8 cellular contexts compared by ENCODE assay signal in genomic region chr1:24488159-24488558, GRCh38. TPM values are rescaled to one million over a fixed set of nuclear protein-coding genes. Genes with fewer than 3 reads are reported as not detected.
DNase-seq lines count a peak whose midpoint lies in the region; ATAC-seq and TF ChIP-seq lines count a peak whose summit lies in the region.
"Not testable (repeated sequence)": the region's sequence is repeated elsewhere in the genome, so short reads cannot be mapped to it uniquely, and the experiment has no call there.

No MANE protein-coding gene starts in this region.

- H3K27me3 Mint-ChIP-seq in CD4-positive, CD25-positive, alpha-beta regulatory T cell; T-helper 1 cell treated with Interleukin-12 subunit alpha and Interleukin-12 subunit beta and Interleukin-4 antibody, amounts not matched to agents 30 μg/mL and 1 μg/mL, for 36 hours (ENCODE audit: low read depth); activated T-cell treated with anti-CD3 and anti-CD28 coated beads, Interleukin-2, amount 50 U/mL, for 4 hours (ENCODE audit: low read depth); activated naive CD8-positive, alpha-beta T cell: not testable (repeated sequence)

- peaks cover 20 to 72% (median 45%) of the 10 kb centered on the region in 4 donors for H3K4me1 Mint-ChIP-seq in CD4-positive, CD25-positive, alpha-beta regulatory T cell
- H3K4me1 Mint-ChIP-seq in T-helper 1 cell treated with Interleukin-12 subunit alpha and Interleukin-12 subunit beta and Interleukin-4 antibody, amounts not matched to agents 30 μg/mL and 1 μg/mL, for 36 hours (ENCODE audit: low read depth) = peaks cover 49% of the 10 kb centered on the region
- peaks cover 61% of the 10 kb centered on the region for H3K4me1 Mint-ChIP-seq in activated T-cell treated with anti-CD3 and anti-CD28 coated beads, Interleukin-2, amount 50 U/mL, for 4 hours (ENCODE audit: low read depth)
- H3K4me1 Mint-ChIP-seq in activated naive CD8-positive, alpha-beta T cell (ENCODE audit: low read depth) = peaks cover 70% of the 10 kb centered on the region

- not testable (repeated sequence) for TF ChIP-seq CTCF in foreskin keratinocyte (conservative IDR thresholded peaks at IDR 0.05)

- ATAC-seq in CD4-positive, CD25-positive, alpha-beta regulatory T cell (ENCODE audit: low read depth in 2 of 2) = peak in 1 of 2 donors; percentile 18
- peak; percentile 90 to 91 for ATAC-seq in activated T-cell treated with anti-CD3 and anti-CD28 coated beads, Interleukin-2, amount 50 U/mL, for 4 hours
- ATAC-seq in foreskin keratinocyte = peak; percentile 32

- not testable (repeated sequence) for H3K9me3 ChIP-seq in CD4-positive, CD25-positive, alpha-beta regulatory T cell (ENCODE audit: control insufficient read depth in 2 of 2, low read length in 2 of 2)

- H3K27me3 ChIP-seq in CD4-positive, CD25-positive, alpha-beta regulatory T cell (ENCODE audit: control insufficient read depth, insufficient read depth, low read length); foreskin keratinocyte: not testable (repeated sequence)

- H3K4me1 ChIP-seq in CD4-positive, CD25-positive, alpha-beta regulatory T cell (ENCODE audit: control insufficient read depth, insufficient read depth, low read length, poor library complexity, severe bottlenecking) = peaks cover 51% of the 10 kb centered on the region
- not testable (repeated sequence) for H3K4me1 ChIP-seq in foreskin keratinocyte

- H3K9me3 Mint-ChIP-seq in CD4-positive, CD25-positive, alpha-beta regulatory T cell; T-helper 1 cell treated with Interleukin-12 subunit alpha and Interleukin-12 subunit beta and Interleukin-4 antibody, amounts not matched to agents 30 μg/mL and 1 μg/mL, for 36 hours; activated T-cell treated with anti-CD3 and anti-CD28 coated beads, Interleukin-2, amount 50 U/mL, for 4 hours; activated naive CD8-positive, alpha-beta T cell (ENCODE audit: low read depth): not testable (repeated sequence)

- H3K4me3 Mint-ChIP-seq in CD4-positive, CD25-positive, alpha-beta regulatory T cell = peak overlapping the region in 2 of 4 donors; percentile 8 to 67
- H3K4me3 Mint-ChIP-seq in T-helper 1 cell treated with Interleukin-12 subunit alpha and Interleukin-12 subunit beta and Interleukin-4 antibody, amounts not matched to agents 30 μg/mL and 1 μg/mL, for 36 hours = not testable (repeated sequence)
- peak overlapping the region; percentile 42 for H3K4me3 Mint-ChIP-seq in activated T-cell treated with anti-CD3 and anti-CD28 coated beads, Interleukin-2, amount 50 U/mL, for 4 hours
- peak overlapping the region; percentile 83 for H3K4me3 Mint-ChIP-seq in activated naive CD8-positive, alpha-beta T cell

- H3K36me3 ChIP-seq in CD4-positive, CD25-positive, alpha-beta regulatory T cell (ENCODE audit: control insufficient read depth, insufficient read depth, low read length) = not testable (repeated sequence)

- H3K27ac Mint-ChIP-seq in CD4-positive, CD25-positive, alpha-beta regulatory T cell = peak overlapping the region; percentile 23 to 96 (median 90)
- peak overlapping the region; percentile 77 for H3K27ac Mint-ChIP-seq in T-helper 1 cell treated with Interleukin-12 subunit alpha and Interleukin-12 subunit beta and Interleukin-4 antibody, amounts not matched to agents 30 μg/mL and 1 μg/mL, for 36 hours
- peak overlapping the region; percentile 98 for H3K27ac Mint-ChIP-seq in activated naive CD8-positive, alpha-beta T cell

- H3K36me3 Mint-ChIP-seq in CD4-positive, CD25-positive, alpha-beta regulatory T cell = peaks cover 18% of the 10 kb centered on the region
- H3K36me3 Mint-ChIP-seq in T-helper 1 cell treated with Interleukin-12 subunit alpha and Interleukin-12 subunit beta and Interleukin-4 antibody, amounts not matched to agents 30 μg/mL and 1 μg/mL, for 36 hours (ENCODE audit: low read depth); activated T-cell treated with anti-CD3 and anti-CD28 coated beads, Interleukin-2, amount 50 U/mL, for 4 hours (ENCODE audit: insufficient read depth); activated naive CD8-positive, alpha-beta T cell: not testable (repeated sequence)

- DNase-seq in CD4-positive, CD25-positive, alpha-beta regulatory T cell = peak in 2 of 3 donors; percentile 28 to 50
- peak; percentile 62 to 70 for DNase-seq in activated CD4-positive, alpha-beta T cell treated with anti-CD3 and anti-CD28 coated beads, Interleukin-2, amount 50 U/mL, for 4 hours
- peak; percentile 62 for DNase-seq in activated T-cell treated with anti-CD3 and anti-CD28 coated beads, Interleukin-2, amount 50 U/mL, for 4 hours
- peak; percentile 40 to 49 for DNase-seq in foreskin keratinocyte
- DNase-seq in stimulated activated CD4-positive, alpha-beta T cell treated with anti-CD3 and anti-CD28 coated beads, Interleukin-1b, Interleukin-23, amount 100 ng/mL, for 24 hours (ENCODE audit: low read depth in 4 of 4, low spot score in 1 of 4) = peak; percentile 34 to 64 (median 50)
- peak; percentile 29 to 33 for DNase-seq in stimulated activated CD8-positive, alpha-beta memory T cell treated with anti-CD3 and anti-CD28 coated beads, Interleukin-4, amount 100 ng/mL, for 4 hours (ENCODE audit: low read depth in 2 of 2, low spot score in 1 of 2)

- H3K4me3 ChIP-seq in CD4-positive, CD25-positive, alpha-beta regulatory T cell (ENCODE audit: low read depth, low read length) = not testable (repeated sequence)

- H3K27ac ChIP-seq in CD4-positive, CD25-positive, alpha-beta regulatory T cell (ENCODE audit: insufficient read depth, low read length, poor library complexity, severe bottlenecking) = peak overlapping the region; percentile 48
- H3K27ac ChIP-seq in foreskin keratinocyte = peak overlapping the region; percentile 13

RNA-seq across cellular contexts. Expression of gene RCAN3, which starts 14.5 kb away (rescaled TPM):
- total RNA-seq in CD4-positive, CD25-positive, alpha-beta regulatory T cell = 172 TPM
- 100 to 1,000 TPM; 126 to 146 (median 133) TPM for polyA plus RNA-seq in CD4-positive, CD25-positive, alpha-beta regulatory T cell
- 10 to 100 TPM; 45.0 to 51.7 (median 47.4) TPM for total RNA-seq in activated T-cell treated with anti-CD3 and anti-CD28 coated beads, Interleukin-2, amount 50 U/mL, for 4 hours
- total RNA-seq in foreskin keratinocyte = 15.2 and 15.9 TPM in 2 replicates
- 6.5 and 6.8 TPM in 2 replicates for polyA plus RNA-seq in foreskin keratinocyte
